Comparison of ENCODE assay signal across 24 cellular contexts in the genomic region with DNA sequence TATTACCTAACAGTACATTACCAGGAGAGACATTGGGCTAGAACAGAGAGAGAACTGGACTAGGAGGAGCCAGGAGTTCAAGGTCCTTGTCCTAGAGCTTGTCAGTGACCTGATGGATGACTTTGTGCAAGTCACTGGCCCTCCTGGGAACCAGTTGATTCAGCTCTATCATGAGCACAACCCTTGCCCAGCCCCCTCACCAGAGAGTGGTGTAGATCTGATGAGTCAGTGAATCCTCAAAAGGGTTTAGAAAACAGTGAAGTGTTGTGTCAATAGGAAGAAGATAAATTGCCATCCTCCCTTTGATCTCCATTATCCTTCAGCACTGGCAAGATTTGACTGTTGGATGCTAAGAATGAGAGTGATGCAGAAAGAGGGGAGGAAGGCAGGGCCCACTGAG. TPM values are rescaled to one million over a fixed set of nuclear protein-coding genes. Genes with fewer than 3 reads are reported as not detected.
A peak's percentile ranks its signal among the peaks of the same experiment; 100 is the strongest.
DNase-seq lines count a peak whose midpoint lies in the region; ATAC-seq, FAIRE-seq and TF ChIP-seq lines count a peak whose summit lies in the region.
"Had no signal": no experiment of that assay in that cellular context is flagged by ENCODE, and none has a peak within 500 bp of the region (broad histone marks: within the 10 kb centered on the region; RNA-seq: fewer than 3 reads in every experiment).

No MANE protein-coding gene starts in this region.

- ATAC-seq in stimulated activated naive B cell treated with anti-CD40 and anti-IgM and Interleukin-4, amounts not matched to agents 10 μg/mL and 1 μg/mL and 100 μg/mL, for 72 hours (replicated peaks), result no peak
- ATAC-seq in GM21390 (IDR thresholded peaks at IDR 0.05; ENCODE audit: unreplicated experiment), result no peak
- ATAC-seq: activated T-cell treated with anti-CD3 and anti-CD28 coated beads, Interleukin-2, amount 50 U/mL, for 4 hours; stimulated activated naive CD8-positive, alpha-beta T cell treated with anti-CD3 and anti-CD28 coated beads, Interleukin-15, Interleukin-2, amounts not matched to agents 100 U/mL and 50 U/mL, for 24 hours had no signal

- no peak overlapping the region for H3K27ac ChIP-seq in kidney (ENCODE audit: low read depth in 2 of 2, low read length in 2 of 2)
- H3K27ac ChIP-seq: cardiac muscle cell, upper lobe of left lung had no signal

- peak; percentile 22 for DNase-seq in activated CD4-positive, alpha-beta memory T cell treated with anti-CD3 and anti-CD28 coated beads for 36 hours
- DNase-seq in activated CD4-positive, alpha-beta memory T cell treated with anti-CD3 and anti-CD28 coated beads, Interleukin-2, amount 10 ng/mL, durations not matched to agents 7 days and 5 days, result no peak
- DNase-seq in RPMI7951 (ENCODE audit: low read depth) (peak; percentile 36), fibroblast of villous mesenchyme (ENCODE audit: low read depth) (peak; percentile 12), superior temporal gyrus (ENCODE audit: extremely low spot score) (peak; percentile 3), kidney (no peak)
- DNase-seq in stimulated activated naive B cell treated with anti-CD40 and anti-IgM and Interleukin-4, amounts not matched to agents 10 μg/mL and 1 μg/mL and 100 μg/mL, for 72 hours, result no peak
- DNase-seq: activated CD4-positive, alpha-beta T cell treated with anti-CD3 and anti-CD28 coated beads, Interleukin-2, amount 50 U/mL, for 48 hours; activated naive CD8-positive, alpha-beta T cell treated with anti-CD3 and anti-CD28 coated beads, Interleukin-2, amount 10 ng/mL, durations not matched to agents 7 days and 5 days; activated T-cell treated with anti-CD3 and anti-CD28 coated beads, Interleukin-2, amount 50 U/mL, for 4 hours; CD4-positive, alpha-beta memory T cell; dorsolateral prefrontal cortex; head of caudate nucleus; immature natural killer cell; NCI-H2081 treated with DMSO at 0.1 percent for 48 hours; NCI-H69; stimulated activated CD4-positive, alpha-beta T cell treated with anti-CD3 and anti-CD28 coated beads, Interleukin-12 subunit alpha, Interleukin-12 subunit beta, amount 100 ng/mL, for 4 hours; stimulated activated naive CD8-positive, alpha-beta T cell treated with anti-CD3 and anti-CD28 coated beads, Interleukin-15, Interleukin-2, amounts not matched to agents 100 U/mL and 50 U/mL, for 24 hours; upper lobe of left lung had no signal

- H3K36me3 Mint-ChIP-seq in activated CD4-positive, alpha-beta memory T cell treated with anti-CD3 and anti-CD28 coated beads for 36 hours, result peaks cover 12% of the 10 kb centered on the region
- peaks cover 13% of the 10 kb centered on the region for H3K36me3 Mint-ChIP-seq in activated CD4-positive, alpha-beta memory T cell treated with anti-CD3 and anti-CD28 coated beads, Interleukin-2, amount 10 ng/mL, durations not matched to agents 7 days and 5 days (ENCODE audit: low read depth)
- H3K36me3 Mint-ChIP-seq in stimulated activated naive B cell treated with anti-CD40 and anti-IgM and Interleukin-4, amounts not matched to agents 10 μg/mL and 1 μg/mL and 100 μg/mL, for 72 hours, result peaks cover 28 to 51% of the 10 kb centered on the region in 2 donors

- H3K4me3 ChIP-seq in fibroblast of villous mesenchyme (ENCODE audit: low read depth, low read length), result no peak overlapping the region
- H3K4me3 ChIP-seq in kidney (ENCODE audit: low read length in 2 of 2), result no peak overlapping the region
- H3K4me3 ChIP-seq: cardiac muscle cell, dorsolateral prefrontal cortex, esophagus muscularis mucosa, upper lobe of left lung had no signal

- no peaks in the 10 kb centered on the region for H3K4me1 Mint-ChIP-seq in activated CD4-positive, alpha-beta memory T cell treated with anti-CD3 and anti-CD28 coated beads for 36 hours (ENCODE audit: low read depth)
- H3K4me1 Mint-ChIP-seq in activated CD4-positive, alpha-beta memory T cell treated with anti-CD3 and anti-CD28 coated beads, Interleukin-2, amount 10 ng/mL, durations not matched to agents 7 days and 5 days, result no peaks in the 10 kb centered on the region
- no peaks in the 10 kb centered on the region for H3K4me1 Mint-ChIP-seq in stimulated activated naive B cell treated with anti-CD40 and anti-IgM and Interleukin-4, amounts not matched to agents 10 μg/mL and 1 μg/mL and 100 μg/mL, for 72 hours
- H3K4me1 Mint-ChIP-seq: activated naive CD8-positive, alpha-beta T cell treated with anti-CD3 and anti-CD28 coated beads, Interleukin-2, amount 10 ng/mL, durations not matched to agents 7 days and 5 days; immature natural killer cell; nephron had no signal

- H3K9me3 Mint-ChIP-seq in activated CD4-positive, alpha-beta memory T cell treated with anti-CD3 and anti-CD28 coated beads for 36 hours, result no peaks in the 10 kb centered on the region
- peaks cover under 1% of the 10 kb centered on the region for H3K9me3 Mint-ChIP-seq in activated CD4-positive, alpha-beta memory T cell treated with anti-CD3 and anti-CD28 coated beads, Interleukin-2, amount 10 ng/mL, durations not matched to agents 7 days and 5 days
- H3K9me3 Mint-ChIP-seq in stimulated activated naive B cell treated with anti-CD40 and anti-IgM and Interleukin-4, amounts not matched to agents 10 μg/mL and 1 μg/mL and 100 μg/mL, for 72 hours, result no peaks in the 10 kb centered on the region
- H3K9me3 Mint-ChIP-seq: activated naive CD8-positive, alpha-beta T cell treated with anti-CD3 and anti-CD28 coated beads, Interleukin-2, amount 10 ng/mL, durations not matched to agents 7 days and 5 days; activated T-cell treated with anti-CD3 and anti-CD28 coated beads, Interleukin-2, amount 50 U/mL, for 4 hours; CD4-positive, alpha-beta memory T cell; immature natural killer cell had no signal

- no peaks in the 10 kb centered on the region for H3K4me1 ChIP-seq in kidney (ENCODE audit: control insufficient read depth in 1 of 2, insufficient read depth in 1 of 2, low read depth in 1 of 2, low read length in 2 of 2)
- H3K4me1 ChIP-seq: upper lobe of left lung had no signal

- CTCF ChIA-PET in activated CD4-positive, alpha-beta memory T cell treated with anti-CD3 and anti-CD28 coated beads for 36 hours (lab: Charles Lee), result interaction anchor here (0.9 kb wide), 2 partner anchors 9 to 127 kb away, joined by 4 to 5 read pairs; no protein-coding TSS in a partner anchor
- CTCF ChIA-PET in activated CD4-positive, alpha-beta memory T cell treated with anti-CD3 and anti-CD28 coated beads, Interleukin-2, amount 10 ng/mL, durations not matched to agents 7 days and 5 days (lab: Charles Lee), result interaction anchor here (0.9 kb wide), 1 partner anchor 10 kb away, joined by 6 read pairs; no protein-coding TSS in a partner anchor

- H3K27ac Mint-ChIP-seq in activated CD4-positive, alpha-beta memory T cell treated with anti-CD3 and anti-CD28 coated beads for 36 hours, result no peak overlapping the region
- H3K27ac Mint-ChIP-seq in activated CD4-positive, alpha-beta memory T cell treated with anti-CD3 and anti-CD28 coated beads, Interleukin-2, amount 10 ng/mL, durations not matched to agents 7 days and 5 days, result no peak overlapping the region
- no peak overlapping the region for H3K27ac Mint-ChIP-seq in stimulated activated naive B cell treated with anti-CD40 and anti-IgM and Interleukin-4, amounts not matched to agents 10 μg/mL and 1 μg/mL and 100 μg/mL, for 72 hours
- H3K27ac Mint-ChIP-seq: activated naive CD8-positive, alpha-beta T cell treated with anti-CD3 and anti-CD28 coated beads, Interleukin-2, amount 10 ng/mL, durations not matched to agents 7 days and 5 days; CD4-positive, alpha-beta memory T cell; immature natural killer cell; nephron had no signal

- H3K9me3 ChIP-seq in kidney (ENCODE audit: control insufficient read depth in 1 of 2, low read length in 2 of 2), result no peaks in the 10 kb centered on the region
- H3K9me3 ChIP-seq: esophagus muscularis mucosa, upper lobe of left lung had no signal

- no peak overlapping the region for H3K9ac ChIP-seq in kidney (ENCODE audit: low read length in 2 of 2)

- no peak for TF ChIP-seq CTCF in fibroblast of villous mesenchyme (IDR thresholded peaks at IDR 0.05; ENCODE audit: insufficient read depth, low read depth, low read length)
- no peak for TF ChIP-seq CTCF in kidney (IDR thresholded peaks at IDR 0.05; ENCODE audit: borderline replicate concordance, extremely low read depth, insufficient read depth)

- no peaks in the 10 kb centered on the region for H3K27me3 Mint-ChIP-seq in activated CD4-positive, alpha-beta memory T cell treated with anti-CD3 and anti-CD28 coated beads for 36 hours
- H3K27me3 Mint-ChIP-seq in activated CD4-positive, alpha-beta memory T cell treated with anti-CD3 and anti-CD28 coated beads, Interleukin-2, amount 10 ng/mL, durations not matched to agents 7 days and 5 days, result no peaks in the 10 kb centered on the region
- no peaks in the 10 kb centered on the region for H3K27me3 Mint-ChIP-seq in stimulated activated naive B cell treated with anti-CD40 and anti-IgM and Interleukin-4, amounts not matched to agents 10 μg/mL and 1 μg/mL and 100 μg/mL, for 72 hours
- H3K27me3 Mint-ChIP-seq: activated naive CD8-positive, alpha-beta T cell treated with anti-CD3 and anti-CD28 coated beads, Interleukin-2, amount 10 ng/mL, durations not matched to agents 7 days and 5 days; CD4-positive, alpha-beta memory T cell had no signal

- no peak overlapping the region for H3K4me3 Mint-ChIP-seq in activated CD4-positive, alpha-beta memory T cell treated with anti-CD3 and anti-CD28 coated beads for 36 hours
- H3K4me3 Mint-ChIP-seq in activated CD4-positive, alpha-beta memory T cell treated with anti-CD3 and anti-CD28 coated beads, Interleukin-2, amount 10 ng/mL, durations not matched to agents 7 days and 5 days, result no peak overlapping the region
- H3K4me3 Mint-ChIP-seq in stimulated activated naive B cell treated with anti-CD40 and anti-IgM and Interleukin-4, amounts not matched to agents 10 μg/mL and 1 μg/mL and 100 μg/mL, for 72 hours, result no peak overlapping the region
- H3K4me3 Mint-ChIP-seq: activated naive CD8-positive, alpha-beta T cell treated with anti-CD3 and anti-CD28 coated beads, Interleukin-2, amount 10 ng/mL, durations not matched to agents 7 days and 5 days; activated T-cell treated with anti-CD3 and anti-CD28 coated beads, Interleukin-2, amount 50 U/mL, for 4 hours; CD4-positive, alpha-beta memory T cell; immature natural killer cell; nephron had no signal

- FAIRE-seq in kidney (lab: Jason Lieb, UNC), result no peak
- FAIRE-seq: RCC 7860 had no signal

- peaks cover 0 to 4% of the 10 kb centered on the region in 2 donors for H3K36me3 ChIP-seq in kidney (ENCODE audit: control insufficient read depth in 1 of 2, insufficient read depth in 2 of 2, low read length in 2 of 2)

- intact Hi-C loops in activated CD4-positive, alpha-beta memory T cell treated with anti-CD3 and anti-CD28 coated beads for 36 hours (cut with micrococcal nuclease), result no loop called here
- intact Hi-C loops in kidney (cut with DNase I), result no loop called here

- POLR2A ChIA-PET in activated CD4-positive, alpha-beta memory T cell treated with anti-CD3 and anti-CD28 coated beads for 36 hours (lab: Charles Lee), result no interaction called here
- POLR2A ChIA-PET in activated CD4-positive, alpha-beta memory T cell treated with anti-CD3 and anti-CD28 coated beads, Interleukin-2, amount 10 ng/mL, durations not matched to agents 7 days and 5 days (lab: Charles Lee), result no interaction called here

RNA-seq across cellular contexts. Expression of gene NEU3, which starts 24.3 kb away (rescaled TPM):
- total RNA-seq in activated CD4-positive, alpha-beta memory T cell treated with anti-CD3 and anti-CD28 coated beads for 36 hours, result 10 to 100 TPM; 13.6 to 14.3 TPM
- 10 to 100 TPM; 11.5 to 12.6 TPM for total RNA-seq in activated CD4-positive, alpha-beta memory T cell treated with anti-CD3 and anti-CD28 coated beads, Interleukin-2, amount 10 ng/mL, durations not matched to agents 7 days and 5 days
- 5.5 and 5.9 TPM in 2 replicates for total RNA-seq in RPMI7951 (2014; rRNA removed; shearing (Covaris generic))
- 6.4 and 11.2 TPM in 2 replicates for total RNA-seq in fibroblast of villous mesenchyme
- total RNA-seq in kidney, result 13.2 TPM
- polyA plus RNA-seq in kidney (ENCODE audit: insufficient read depth, low read depth, low replicate concordance), result 2.8 TPM

Comparison
In these comparisons a context has a peak if more than half of its experiments do, and no peak if none do; other contexts are left out.
1. DNase-seq: peak in activated CD4-positive, alpha-beta memory T cell treated with anti-CD3 and anti-CD28 coated beads for 36 hours (single experiment), RPMI7951 (single experiment), fibroblast of villous mesenchyme (single experiment) and superior temporal gyrus (single experiment); none in activated CD4-positive, alpha-beta memory T cell treated with anti-CD3 and anti-CD28 coated beads, Interleukin-2, amount 10 ng/mL, durations not matched to agents 7 days and 5 days (single experiment), stimulated activated naive B cell treated with anti-CD40 and anti-IgM and Interleukin-4, amounts not matched to agents 10 μg/mL and 1 μg/mL and 100 μg/mL, for 72 hours (single experiment) and kidney (single experiment).